2 cellular contexts compared by ENCODE assay signal in the genomic region with DNA sequence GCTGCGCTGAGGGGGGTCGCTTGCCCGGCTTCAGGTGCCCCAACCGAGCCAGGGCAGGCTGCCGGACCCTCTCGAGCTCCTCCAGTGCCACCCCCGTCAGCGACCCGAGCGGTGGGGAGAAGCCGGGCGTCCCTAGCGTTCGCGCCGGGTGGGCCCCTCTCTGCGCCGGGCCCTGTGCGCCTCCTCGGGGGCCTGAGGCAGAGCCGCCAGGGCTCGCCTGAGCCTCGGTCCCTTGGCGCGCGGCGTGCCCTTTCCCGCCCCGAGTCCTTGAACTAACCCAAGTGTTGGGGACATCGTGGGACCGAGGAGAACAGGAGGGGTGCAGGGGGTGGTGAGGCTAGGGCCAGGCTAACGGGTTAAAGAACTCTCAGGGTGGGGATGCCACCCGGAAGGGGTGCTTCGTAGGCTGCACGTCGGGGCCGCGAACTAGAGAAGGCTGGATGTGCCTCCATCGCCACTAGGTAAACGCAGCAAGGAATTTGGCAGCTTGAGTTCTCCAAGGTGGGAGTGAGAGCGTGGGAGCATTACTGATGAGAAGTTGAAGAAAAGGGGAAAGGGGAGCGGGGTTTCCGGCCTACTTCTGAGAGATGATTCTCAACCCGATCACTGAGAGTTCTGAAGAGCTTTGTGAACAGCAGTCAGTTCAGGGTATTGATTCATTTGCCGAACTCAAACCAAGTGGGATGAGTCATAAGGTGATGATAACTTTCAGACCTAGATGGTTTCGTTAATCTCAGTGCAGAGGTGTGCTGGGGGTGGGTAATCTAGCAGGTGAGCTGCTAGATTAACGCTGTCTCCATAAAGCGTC.
TF ChIP-seq lines count a peak whose summit lies in the region.

No MANE protein-coding gene starts in this region.

TF ChIP-seq in HEK293, 187 proteins besides CTCF, POLR2A, EP300 and RAD21 (continued from another document):
- TF ChIP-seq ZNF398 (tag by site-specific recombination; IDR thresholded peaks at IDR 0.05) (peak; percentile 62), ZNF366 (tag by site-specific recombination; conservative IDR thresholded peaks at IDR 0.05) (peak; percentile 14; the same call in 1 of the 2 replicates), ZNF114 (tag by site-specific recombination; IDR thresholded peaks at IDR 0.05) (no peak), ZNF311 (tag by site-specific recombination; IDR thresholded peaks at IDR 0.05; ENCODE audit: borderline replicate concordance) (no peak), ZFHX2 (tag by site-specific recombination; conservative IDR thresholded peaks at IDR 0.05) (peak; percentile 87), ZNF791 (tag by site-specific recombination; IDR thresholded peaks at IDR 0.05) (no peak), ZNF645 (tag by site-specific recombination; IDR thresholded peaks at IDR 0.05) (no peak), ZBTB8A (tag by site-specific recombination; IDR thresholded peaks at IDR 0.05) (no peak; the same call in 1 of the 2 replicates), ZNF560 (tag by site-specific recombination; IDR thresholded peaks at IDR 0.05; ENCODE audit: borderline replicate concordance) (no peak), ZNF426 (tag by site-specific recombination; IDR thresholded peaks at IDR 0.05) (no peak), ZNF777 (tag by site-specific recombination; IDR thresholded peaks at IDR 0.05; ENCODE audit: borderline replicate concordance) (peak; percentile 98), ZFP3 (tag by site-specific recombination; IDR thresholded peaks at IDR 0.05; ENCODE audit: low read depth) (no peak), RBAK (tag by site-specific recombination; IDR thresholded peaks at IDR 0.05) (no peak), ZNF514 (tag by site-specific recombination; IDR thresholded peaks at IDR 0.05) (no peak), ZNF692 (tag by site-specific recombination; IDR thresholded peaks at IDR 0.05) (peak; percentile 96; the same call in 1 of the 2 replicates), ZNF623 (tag by site-specific recombination; IDR thresholded peaks at IDR 0.05) (no peak), ZBTB21 (tag by site-specific recombination; IDR thresholded peaks at IDR 0.05) (no peak), ZNF785 (tag by site-specific recombination; IDR thresholded peaks at IDR 0.05) (no peak), ZSCAN30 (tag by site-specific recombination; IDR thresholded peaks at IDR 0.05) (0 out of 2 replicates have a peak, but pooled peaks have one; percentile 50)

TF ChIP-seq in HepG2, 621 proteins besides CTCF, POLR2A, EP300 and RAD21 (continued from another document):
- TF ChIP-seq ZNF274 (CRISPR knock-in tag; IDR thresholded peaks at IDR 0.05) = peak; percentile 86
- TF ChIP-seq, protein P1, sequence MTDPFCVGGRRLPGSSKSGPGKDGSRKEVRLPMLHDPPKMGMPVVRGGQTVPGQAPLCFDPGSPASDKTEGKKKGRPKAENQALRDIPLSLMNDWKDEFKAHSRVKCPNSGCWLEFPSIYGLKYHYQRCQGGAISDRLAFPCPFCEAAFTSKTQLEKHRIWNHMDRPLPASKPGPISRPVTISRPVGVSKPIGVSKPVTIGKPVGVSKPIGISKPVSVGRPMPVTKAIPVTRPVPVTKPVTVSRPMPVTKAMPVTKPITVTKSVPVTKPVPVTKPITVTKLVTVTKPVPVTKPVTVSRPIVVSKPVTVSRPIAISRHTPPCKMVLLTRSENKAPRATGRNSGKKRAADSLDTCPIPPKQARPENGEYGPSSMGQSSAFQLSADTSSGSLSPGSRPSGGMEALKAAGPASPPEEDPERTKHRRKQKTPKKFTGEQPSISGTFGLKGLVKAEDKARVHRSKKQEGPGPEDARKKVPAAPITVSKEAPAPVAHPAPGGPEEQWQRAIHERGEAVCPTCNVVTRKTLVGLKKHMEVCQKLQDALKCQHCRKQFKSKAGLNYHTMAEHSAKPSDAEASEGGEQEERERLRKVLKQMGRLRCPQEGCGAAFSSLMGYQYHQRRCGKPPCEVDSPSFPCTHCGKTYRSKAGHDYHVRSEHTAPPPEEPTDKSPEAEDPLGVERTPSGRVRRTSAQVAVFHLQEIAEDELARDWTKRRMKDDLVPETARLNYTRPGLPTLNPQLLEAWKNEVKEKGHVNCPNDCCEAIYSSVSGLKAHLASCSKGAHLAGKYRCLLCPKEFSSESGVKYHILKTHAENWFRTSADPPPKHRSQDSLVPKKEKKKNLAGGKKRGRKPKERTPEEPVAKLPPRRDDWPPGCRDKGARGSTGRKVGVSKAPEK (CRISPR knock-in tag; IDR thresholded peaks at IDR 0.05; ENCODE audit: borderline replicate concordance) = peak; percentile 38; the same call in 1 of the 2 replicates
- TF ChIP-seq IKZF4 (CRISPR knock-in tag; IDR thresholded peaks at IDR 0.05; ENCODE audit: borderline replicate concordance, low read depth, not compliant biosample characterization) = peak; percentile 44
